9 cellular contexts compared by ENCODE assay signal in genomic region chr4:139279723-139280620, GRCh38. TPM values are rescaled to one million over a fixed set of nuclear protein-coding genes. Genes with fewer than 3 reads are reported as not detected.
DNase-seq lines count a peak whose midpoint lies in the region; ATAC-seq, FAIRE-seq and TF ChIP-seq lines count a peak whose summit lies in the region.
"Had no signal": no experiment of that assay in that cellular context is flagged by ENCODE, and none has a peak within 500 bp of the region (broad histone marks: within the 10 kb centered on the region; RNA-seq: fewer than 3 reads in every experiment).

Gene MGARP, minus strand, starts transcription at chr4:139280225. Its CDS starts 67 bp downstream, at chr4:139280158.

- intact Hi-C loops in left cardiac atrium (cut with DNase I) = no loop called here

- H3K36me3 Mint-ChIP-seq in activated naive CD4-positive, alpha-beta T cell treated with anti-CD3 and anti-CD28 coated beads, Interleukin-2, amount 50 U/mL, for 72 hours = peaks cover 18 to 28% of the 10 kb centered on the region in 2 donors
- H3K36me3 Mint-ChIP-seq in progenitor cell of endocrine pancreas (ENCODE audit: insufficient read depth) = peaks cover 4% of the 10 kb centered on the region

- FAIRE-seq in RCC 7860 (lab: Jason Lieb, UNC) = no peak
- FAIRE-seq: frontal cortex had no signal

- H3K4me3 Mint-ChIP-seq in progenitor cell of endocrine pancreas (ENCODE audit: low read depth) = peak within 1 kb of the TSS; percentile 62

- no peak for TF ChIP-seq CTCF in progenitor cell of endocrine pancreas (IDR thresholded peaks at IDR 0.05; ENCODE audit: unreplicated experiment)

- H3K27me3 Mint-ChIP-seq in progenitor cell of endocrine pancreas = peaks cover 55% of the 10 kb centered on the region

- peak; percentile 63 to 78 for ATAC-seq in activated naive CD4-positive, alpha-beta T cell treated with anti-CD3 and anti-CD28 coated beads, Interleukin-2, amount 50 U/mL, for 72 hours
- ATAC-seq in left cardiac atrium (peak; percentile 79 to 92), HG03469 (IDR thresholded peaks at IDR 0.05; ENCODE audit: unreplicated experiment) (no peak)

- peaks cover 0 to 5% of the 10 kb centered on the region in 2 donors for H3K9me3 Mint-ChIP-seq in activated naive CD4-positive, alpha-beta T cell treated with anti-CD3 and anti-CD28 coated beads, Interleukin-2, amount 50 U/mL, for 72 hours
- peaks cover 4% of the 10 kb centered on the region for H3K9me3 Mint-ChIP-seq in progenitor cell of endocrine pancreas (ENCODE audit: low read depth)

- peak; percentile 8 for DNase-seq in DMS114 treated with DMSO at 0.1 percent for 48 hours (lab: John Stamatoyannopoulos, UW; ENCODE audit: unreplicated experiment)
- DNase-seq in M059J (ENCODE audit: low read depth) = peak; percentile 20
- DNase-seq in activated naive CD4-positive, alpha-beta T cell treated with anti-CD3 and anti-CD28 coated beads, Interleukin-2, amount 50 U/mL, for 72 hours (ENCODE audit: low spot score in 2 of 2) = peak in 1 of 2 donors; percentile 33
- DNase-seq in left cardiac atrium = peak; percentile 45
- peak; percentile 11 for DNase-seq in progenitor cell of endocrine pancreas (ENCODE audit: low spot score, unreplicated experiment)
- DNase-seq in NCI-H2081 (lab: John Stamatoyannopoulos, UW) = no peak
- DNase-seq in RCC 7860 (ENCODE audit: low spot score) = no peak

- H3K27ac Mint-ChIP-seq in activated naive CD4-positive, alpha-beta T cell treated with anti-CD3 and anti-CD28 coated beads, Interleukin-2, amount 50 U/mL, for 72 hours = no peak within 1 kb of the TSS
- H3K27ac Mint-ChIP-seq in progenitor cell of endocrine pancreas = no peak within 1 kb of the TSS

- peaks cover 3% of the 10 kb centered on the region for H3K4me1 Mint-ChIP-seq in progenitor cell of endocrine pancreas (ENCODE audit: low read depth)

RNA-seq across cellular contexts. Expression of gene MGARP, which starts in this region (rescaled TPM):
- 3.9 and 4.7 TPM in 2 replicates for total RNA-seq in M059J (2014; rRNA removed; shearing (Covaris generic))
- under 1 TPM; 0.27 to 0.31 TPM for total RNA-seq in activated naive CD4-positive, alpha-beta T cell treated with anti-CD3 and anti-CD28 coated beads, Interleukin-2, amount 50 U/mL, for 72 hours
- total RNA-seq in left cardiac atrium (1 to 10 TPM; 1.2 to 1.6 TPM), progenitor cell of endocrine pancreas (0.22 TPM in 1 of 2 replicates, not detected in the other)

Comparison
In these comparisons a context has a peak if more than half of its experiments do, and no peak if none do; other contexts are left out.
1. Peak in ATAC-seq in activated naive CD4-positive, alpha-beta T cell treated with anti-CD3 and anti-CD28 coated beads, Interleukin-2, amount 50 U/mL, for 72 hours; RNA of the gene not detected or under 1 TPM.
2. Peak in DNase-seq in progenitor cell of endocrine pancreas; RNA of the gene not detected or under 1 TPM.
3. DNase-seq: peak in DMS114 treated with DMSO at 0.1 percent for 48 hours (single experiment), M059J (single experiment) and left cardiac atrium (single experiment); none in NCI-H2081 (0 of 2) and RCC 7860 (single experiment).